In genomic region chr1:91511386-91511785, GRCh38 we compare ENCODE assay signal across 8 cellular contexts. TPM values are rescaled to one million over a fixed set of nuclear protein-coding genes. Genes with fewer than 3 reads are reported as not detected.
DNase-seq lines count a peak whose midpoint lies in the region; ATAC-seq, FAIRE-seq and TF ChIP-seq lines count a peak whose summit lies in the region.

No MANE protein-coding gene starts in this region.

- peaks cover 8% of the 10 kb centered on the region for H3K4me1 Mint-ChIP-seq in osteocyte (ENCODE audit: unreplicated experiment)

- H3K27me3 Mint-ChIP-seq in osteocyte (ENCODE audit: unreplicated experiment) = no peaks in the 10 kb centered on the region

- ATAC-seq in Right ventricle myocardium superior (ENCODE audit: poor library complexity) (peak; percentile 67), HG03457 (IDR thresholded peaks at IDR 0.05; ENCODE audit: unreplicated experiment) (no peak)

- intact Hi-C loops in Right ventricle myocardium superior (cut with DNase I) = loop anchor here (5.0 kb wide), 1 partner anchor 416 kb away; no protein-coding TSS in a partner anchor
- intact Hi-C loops in cardiac septum (cut with DNase I) = no loop called here

- peaks cover 7% of the 10 kb centered on the region for H3K36me3 Mint-ChIP-seq in osteocyte (ENCODE audit: unreplicated experiment)

- TF ChIP-seq CTCF in osteocyte (IDR thresholded peaks at IDR 0.05) = peak; percentile 72

- no peaks in the 10 kb centered on the region for H3K9me3 Mint-ChIP-seq in osteocyte (ENCODE audit: unreplicated experiment)

- no peak overlapping the region for H3K4me3 Mint-ChIP-seq in osteocyte (ENCODE audit: unreplicated experiment)

- no peak overlapping the region for H3K27ac Mint-ChIP-seq in osteocyte (ENCODE audit: unreplicated experiment)

- DNase-seq in Right ventricle myocardium superior = no peak
- no peak for DNase-seq in cardiac septum (ENCODE audit: low spot score)
- peak; percentile 47 for DNase-seq in NCI-H460 (ENCODE audit: extremely low read depth, low read depth)
- no peak for DNase-seq in osteocyte (ENCODE audit: extremely low spot score, unreplicated experiment)
- no peak for DNase-seq in activated T-cell treated with anti-CD3 and anti-CD28 coated beads, Interleukin-2, amount 50 U/mL, for 1 hour
- no peak for DNase-seq in NCI-H2107 (lab: John Stamatoyannopoulos, UW)

- peak; percentile 95 for FAIRE-seq in endometrium (lab: Jason Lieb, UNC)

RNA-seq across cellular contexts. Expression of gene CDC7, which starts 10.7 kb away (rescaled TPM):
- total RNA-seq in Right ventricle myocardium superior = 0.89 TPM
- total RNA-seq in cardiac septum = 1.6 TPM
- 16.7 and 18.2 TPM in 2 replicates for total RNA-seq in NCI-H460 (2014; rRNA removed; shearing (Covaris generic))
- 25.8 and 54.2 TPM in 2 replicates for polyA plus RNA-seq in NCI-H460 (2014; cell fraction: nucleus; rRNA removed)
- total RNA-seq in osteocyte = 4.3 and 6.6 TPM in 2 replicates
